ENCODE assay signal across 9 cellular contexts in genomic region chr5:176578391-176578808, GRCh38. TPM values are rescaled to one million over a fixed set of nuclear protein-coding genes. Genes with fewer than 3 reads are reported as not detected.
DNase-seq lines count a peak whose midpoint lies in the region; ATAC-seq, FAIRE-seq and TF ChIP-seq lines count a peak whose summit lies in the region.
"Had no signal": no experiment of that assay in that cellular context is flagged by ENCODE, and none has a peak within 500 bp of the region (broad histone marks: within the 10 kb centered on the region; RNA-seq: fewer than 3 reads in every experiment).

No MANE protein-coding gene starts in this region.

- peaks cover 9% of the 10 kb centered on the region; the same call in 1 of the 2 replicates for H3K9me1 ChIP-seq in IMR-90 (ENCODE audit: insufficient read depth, low read length)

- no peak overlapping the region for H4K8ac ChIP-seq in IMR-90 (ENCODE audit: low read depth in 2 of 2, low read length in 2 of 2)

- no peak overlapping the region for H3K14ac ChIP-seq in IMR-90 (replicated peaks; ENCODE audit: low read depth, low read length)

- H3K4me1 ChIP-seq in IMR-90 (ENCODE audit: control insufficient read depth, insufficient read depth, low read length) (peaks cover 7% of the 10 kb centered on the region), osteoblast (ENCODE audit: insufficient read depth, low read length) (no peaks in the 10 kb centered on the region)
- H3K4me1 ChIP-seq: SJCRH30 had no signal

- no peaks in the 10 kb centered on the region for H4K20me1 ChIP-seq in IMR-90 (ENCODE audit: insufficient read depth, low read length)
- no peaks in the 10 kb centered on the region for H4K20me1 ChIP-seq in osteoblast (ENCODE audit: insufficient read depth, low read length)

- no peak for FAIRE-seq in GM12891 (lab: Jason Lieb, UNC)

- WGBS in IMR-90 (ENCODE audit: extremely low coverage in 2 of 2, insufficient read length in 1 of 2), 2 experiments: 17% methylated on average over 6 of the region's 15 CpGs; no CpG with 5 or more reads in 1 of the 2 experiments

- TF ChIP-seq RAD21 in IMR-90 (IDR thresholded peaks at IDR 0.05; ENCODE audit: low read length): peak; percentile 39; the same call in 1 of the 2 replicates

- no peaks in the 10 kb centered on the region for H3K36me3 ChIP-seq in IMR-90 (ENCODE audit: control insufficient read depth, insufficient read depth, low read length)
- H3K36me3 ChIP-seq in osteoblast (ENCODE audit: insufficient read depth, low read length): no peaks in the 10 kb centered on the region
- H3K36me3 ChIP-seq: SJCRH30 had no signal

- DNase-seq in D341Med (ENCODE audit: low spot score) (peak; percentile 67), IMR-90 (peak; percentile 38), epithelial cell of prostate (ENCODE audit: low read depth, low spot score) (peak; percentile 51), osteoblast (ENCODE audit: insufficient read length, low spot score, missing footprints) (peak; percentile 94), GM19240 (ENCODE audit: insufficient read length, low spot score) (no peak), GM12891 (ENCODE audit: insufficient read length, low spot score) (no peak)
- peak; percentile 66 for DNase-seq in activated CD4-positive, alpha-beta T cell treated with anti-CD3 and anti-CD28 coated beads for 36 hours

- no peak overlapping the region for H3K56ac ChIP-seq in IMR-90 (ENCODE audit: extremely low read depth, insufficient read depth, low read length)

- H2AFZ ChIP-seq in IMR-90 (replicated peaks; ENCODE audit: low read length, poor library complexity) (peak overlapping the region; percentile 65), osteoblast (ENCODE audit: low read length) (no peak overlapping the region)

- peak overlapping the region; percentile 7 for H2AK9ac ChIP-seq in IMR-90 (replicated peaks; ENCODE audit: low read depth, low read length, poor library complexity)

- H2BK120ac ChIP-seq in IMR-90 (ENCODE audit: low read depth, low read length): no peak overlapping the region

- no peaks in the 10 kb centered on the region for H3K27me3 Mint-ChIP-seq in activated CD4-positive, alpha-beta T cell treated with anti-CD3 and anti-CD28 coated beads for 36 hours

- no peak overlapping the region for H3K4ac ChIP-seq in IMR-90 (ENCODE audit: low read depth, low read length)

- H3K9me3 ChIP-seq in IMR-90 (ENCODE audit: control insufficient read depth, insufficient read depth, low read length) (no peaks in the 10 kb centered on the region), osteoblast (ENCODE audit: low read depth, low read length) (no peaks in the 10 kb centered on the region)
- H3K9me3 ChIP-seq: SJCRH30 had no signal

- H3K9ac ChIP-seq in IMR-90 (ENCODE audit: low read depth, low read length): no peak overlapping the region

- in situ Hi-C loops in IMR-90 (cut with MboI; ENCODE audit: low sequenced_read_pairs): loop anchor here (10.0 kb wide), 1 partner anchor 46 kb away; no protein-coding TSS in a partner anchor

- H2BK5ac ChIP-seq in IMR-90 (ENCODE audit: low read depth, low read length, poor library complexity, severe bottlenecking): no peak overlapping the region

- H3K27ac ChIP-seq in IMR-90 (ENCODE audit: insufficient read depth, low read length) (no peak overlapping the region), epithelial cell of prostate (no peak overlapping the region), osteoblast (ENCODE audit: low read depth, low read length) (no peak overlapping the region)
- H3K27ac ChIP-seq: SJCRH30 had no signal

- dilution Hi-C loops in IMR-90 (cut with HindIII; ENCODE audit: low sequenced_read_pairs, unreplicated experiment): no loop called here

- TF ChIP-seq CTCF in IMR-90 (conservative IDR thresholded peaks at IDR 0.05; ENCODE audit: low read depth, low read length): peak; percentile 32; the same call in 1 of the 2 replicates
- TF ChIP-seq CTCF in osteoblast (IDR thresholded peaks at IDR 0.05; ENCODE audit: extremely low read depth, low read depth, low read length): peak; percentile 48

- TF ChIP-seq POLR2A in IMR-90 (IDR thresholded peaks at IDR 0.05; ENCODE audit: low read depth, low read length): no peak
- no peak for TF ChIP-seq POLR2A in GM12891 (IDR thresholded peaks at IDR 0.05; ENCODE audit: low read depth, low read length)

- H3K36me3 Mint-ChIP-seq in activated CD4-positive, alpha-beta T cell treated with anti-CD3 and anti-CD28 coated beads for 36 hours (ENCODE audit: low read depth): no peaks in the 10 kb centered on the region

- H3K4me3 ChIP-seq in IMR-90 (ENCODE audit: insufficient read depth, low read depth, low read length): no peak overlapping the region
- H3K4me3 ChIP-seq in osteoblast (ENCODE audit: insufficient read depth, low read length): no peak overlapping the region
- H3K4me3 ChIP-seq: SJCRH30 had no signal

- H3K27ac Mint-ChIP-seq in activated CD4-positive, alpha-beta T cell treated with anti-CD3 and anti-CD28 coated beads for 36 hours: no peak overlapping the region

- H2BK20ac ChIP-seq in IMR-90 (ENCODE audit: low read depth, low read length): no peak overlapping the region

- intact Hi-C loops in IMR-90 (cut with micrococcal nuclease): no loop called here
- intact Hi-C loops in activated CD4-positive, alpha-beta T cell treated with anti-CD3 and anti-CD28 coated beads for 36 hours (cut with DNase I, micrococcal nuclease): loop anchor here (1.0 to 10.0 kb wide), 2 partner anchors 162 to 164 kb away; partner anchors contain the start of gene CLTB (in 2 of the 2)

- H3K27me3 ChIP-seq in IMR-90 (ENCODE audit: control insufficient read depth, insufficient read depth, low read length) (no peaks in the 10 kb centered on the region; the same call in 1 of the 2 replicates), osteoblast (ENCODE audit: insufficient read depth, low read length) (no peaks in the 10 kb centered on the region)
- H3K27me3 ChIP-seq: SJCRH30 had no signal

- no peak overlapping the region for H2BK15ac ChIP-seq in IMR-90 (ENCODE audit: low read depth, low read length)

- no peaks in the 10 kb centered on the region for H3K79me2 ChIP-seq in osteoblast (ENCODE audit: insufficient read depth, low read length)

- no peaks in the 10 kb centered on the region for H3K9me3 Mint-ChIP-seq in activated CD4-positive, alpha-beta T cell treated with anti-CD3 and anti-CD28 coated beads for 36 hours (ENCODE audit: low read depth)

- no TSS peak for BruUV-seq in IMR-90 (replicated peaks; lab: Mats Ljungman, UMichigan)

- H3K79me1 ChIP-seq in IMR-90 (ENCODE audit: low read depth in 1 of 2, low read length in 2 of 2): no peaks in the 10 kb centered on the region; a peak in 1 of 4 replicates

- H3K4me1 Mint-ChIP-seq in activated CD4-positive, alpha-beta T cell treated with anti-CD3 and anti-CD28 coated beads for 36 hours: no peaks in the 10 kb centered on the region

- POLR2A ChIA-PET in IMR-90 (lab: Charles Lee; ENCODE audit: unreplicated experiment): no interaction called here
- POLR2A ChIA-PET in activated CD4-positive, alpha-beta T cell treated with anti-CD3 and anti-CD28 coated beads for 36 hours (lab: Charles Lee): no interaction called here

- H3K4me2 ChIP-seq in IMR-90 (ENCODE audit: low read depth, low read length) (no peak overlapping the region), osteoblast (ENCODE audit: insufficient read depth, low read length) (no peak overlapping the region)

- peak overlapping the region; percentile 58 for H2AK5ac ChIP-seq in IMR-90 (ENCODE audit: low read depth, low read length)

- no peak for ATAC-seq in IMR-90 (ENCODE audit: low read depth)
- ATAC-seq in activated CD4-positive, alpha-beta T cell treated with anti-CD3 and anti-CD28 coated beads for 36 hours: peak; percentile 64
- ATAC-seq in HG02981 (IDR thresholded peaks at IDR 0.05; ENCODE audit: unreplicated experiment): no peak

- no peak overlapping the region for H4K91ac ChIP-seq in IMR-90 (ENCODE audit: insufficient read depth, low read depth, low read length)

- H3K4me3 Mint-ChIP-seq in activated CD4-positive, alpha-beta T cell treated with anti-CD3 and anti-CD28 coated beads for 36 hours: no peak overlapping the region

- no peak overlapping the region for H3K23ac ChIP-seq in IMR-90 (ENCODE audit: low read depth, low read length)

- H3K18ac ChIP-seq in IMR-90 (ENCODE audit: low read depth, low read length): no peak overlapping the region

- H4K5ac ChIP-seq in IMR-90 (ENCODE audit: low read depth, low read length): no peak overlapping the region

- CTCF ChIA-PET in IMR-90 (lab: Yijun Ruan, JAX): interaction anchor here (1.4 to 1.6 kb wide), 2 partner anchors 43 to 68 kb away, joined by 4 read pairs; partner anchors contain the start of gene TSPAN17
- CTCF ChIA-PET in activated CD4-positive, alpha-beta T cell treated with anti-CD3 and anti-CD28 coated beads for 36 hours (lab: Charles Lee): interaction anchor here (0.6 to 1.4 kb wide), 9 partner anchors 9 to 184 kb away, joined by 3 to 4 read pairs (median 3); no protein-coding TSS in a partner anchor

RNA-seq across cellular contexts. Expression of gene CDHR2, which starts 29.3 kb away (rescaled TPM):
- total RNA-seq in IMR-90 (2012; rRNA removed) (not detected in 2 replicates), osteoblast (under 0.01 TPM in 1 of 2 replicates, not detected in the other)
- polyA plus RNA-seq in IMR-90 (2012; rRNA removed): not detected in 2 replicates
- polyA plus RNA-seq in IMR-90 (2012; cell fraction: cytosol; rRNA removed): not detected in 2 replicates
- polyA plus RNA-seq in IMR-90 (2012; cell fraction: nucleus; rRNA removed; ENCODE audit: low replicate concordance): 0.07 TPM in 2 replicates
- total RNA-seq in activated CD4-positive, alpha-beta T cell treated with anti-CD3 and anti-CD28 coated beads for 36 hours: under 1 TPM; 0.37 to 0.61 TPM
- not detected for polyA plus RNA-seq in GM12891 (2012; ENCODE audit: low read depth, missing spikeins)
- total RNA-seq: SJCRH30 had no signal

RNA-seq across cellular contexts. Expression of gene GPRIN1, which starts 31.6 kb away (rescaled TPM):
- total RNA-seq in IMR-90 (2012; rRNA removed) (2.5 and 3.0 TPM in 2 replicates), osteoblast (1.8 TPM in 2 replicates)
- polyA plus RNA-seq in IMR-90 (2012; rRNA removed): 4.7 and 5.1 TPM in 2 replicates
- 3.6 TPM in 2 replicates for polyA plus RNA-seq in IMR-90 (2012; cell fraction: cytosol; rRNA removed)
- 1.4 and 2.5 TPM in 2 replicates for polyA plus RNA-seq in IMR-90 (2012; cell fraction: nucleus; rRNA removed; ENCODE audit: low replicate concordance)
- total RNA-seq in activated CD4-positive, alpha-beta T cell treated with anti-CD3 and anti-CD28 coated beads for 36 hours: 1 to 10 TPM; 3.8 to 4.1 TPM
- polyA plus RNA-seq in GM12891 (2012; ENCODE audit: low read depth, missing spikeins): 1.7 TPM

RNA-seq across cellular contexts. Expression of gene RNF44, which starts 41.2 kb away (rescaled TPM):
- 0.54 and 0.83 TPM in 2 replicates for total RNA-seq in IMR-90 (2012; rRNA removed)
- 12.4 and 13.2 TPM in 2 replicates for polyA plus RNA-seq in IMR-90 (2012; rRNA removed)
- polyA plus RNA-seq in IMR-90 (2012; cell fraction: cytosol; rRNA removed): 5.9 and 12.1 TPM in 2 replicates
- polyA plus RNA-seq in IMR-90 (2012; cell fraction: nucleus; rRNA removed; ENCODE audit: low replicate concordance): 56.1 and 127 TPM in 2 replicates
- 10 to 100 TPM; 61.6 to 62.9 TPM for total RNA-seq in activated CD4-positive, alpha-beta T cell treated with anti-CD3 and anti-CD28 coated beads for 36 hours
- total RNA-seq in osteoblast: 5.4 and 6.2 TPM in 2 replicates
- polyA plus RNA-seq in GM12891 (2012; ENCODE audit: low read depth, missing spikeins): 20.9 TPM

RNA-seq across cellular contexts. Expression of gene SNCB, which starts 51.9 kb away (rescaled TPM):
- not detected in 2 replicates for total RNA-seq in IMR-90 (2012; rRNA removed)
- 0.40 and 0.41 TPM in 2 replicates for polyA plus RNA-seq in IMR-90 (2012; rRNA removed)
- polyA plus RNA-seq in IMR-90 (2012; cell fraction: cytosol; rRNA removed): 0.52 and 0.58 TPM in 2 replicates
- 0.51 and 0.54 TPM in 2 replicates for polyA plus RNA-seq in IMR-90 (2012; cell fraction: nucleus; rRNA removed; ENCODE audit: low replicate concordance)
- total RNA-seq in activated CD4-positive, alpha-beta T cell treated with anti-CD3 and anti-CD28 coated beads for 36 hours: under 1 TPM; 0.46 to 0.55 TPM
- not detected in 2 replicates for total RNA-seq in osteoblast
- polyA plus RNA-seq in GM12891 (2012; ENCODE audit: low read depth, missing spikeins): 0.06 TPM
- total RNA-seq: SJCRH30 had no signal

RNA-seq across cellular contexts. Expression of gene EIF4E1B, which starts 52.1 kb away (rescaled TPM):
- not detected in 2 replicates for total RNA-seq in IMR-90 (2012; rRNA removed)
- not detected in 2 replicates for polyA plus RNA-seq in IMR-90 (2012; rRNA removed)
- not detected in 2 replicates for polyA plus RNA-seq in IMR-90 (2012; cell fraction: cytosol; rRNA removed)
- not detected in 2 replicates for polyA plus RNA-seq in IMR-90 (2012; cell fraction: nucleus; rRNA removed; ENCODE audit: low replicate concordance)
- not detected for total RNA-seq in activated CD4-positive, alpha-beta T cell treated with anti-CD3 and anti-CD28 coated beads for 36 hours
- total RNA-seq in osteoblast: not detected in 2 replicates
- not detected for polyA plus RNA-seq in GM12891 (2012; ENCODE audit: low read depth, missing spikeins)
- total RNA-seq: SJCRH30 had no signal

Comparison
In these comparisons a context has a peak if more than half of its experiments do, and no peak if none do; other contexts are left out.
1. DNase-seq: peak in D341Med (single experiment), IMR-90 (single experiment), activated CD4-positive, alpha-beta T cell treated with anti-CD3 and anti-CD28 coated beads for 36 hours (single experiment), epithelial cell of prostate (single experiment) and osteoblast (single experiment); none in GM19240 (single experiment) and GM12891 (single experiment).